9 cellular contexts compared by ENCODE assay signal in the genomic region with DNA sequence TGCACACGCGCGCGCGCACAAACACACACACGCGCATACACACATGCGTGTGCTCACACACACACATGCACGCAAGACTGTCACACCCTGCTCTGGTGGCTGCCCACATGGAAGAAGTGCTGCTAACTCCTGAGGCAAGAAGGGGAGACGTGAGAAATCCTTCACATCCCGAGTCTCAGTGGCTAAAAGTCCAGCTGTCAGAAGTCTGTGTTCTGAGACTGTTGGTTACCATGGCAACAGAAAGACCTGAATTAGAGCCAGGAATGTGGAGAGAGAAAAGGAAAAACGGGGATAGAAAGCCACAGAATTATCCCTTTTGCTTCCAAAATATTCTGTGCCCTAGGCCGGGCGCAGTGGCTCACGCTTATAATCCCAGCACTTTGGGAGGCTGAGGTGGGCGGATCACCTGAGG.
DNase-seq lines count a peak whose midpoint lies in the region; ATAC-seq and TF ChIP-seq lines count a peak whose summit lies in the region.
"Had no signal": no experiment of that assay in that cellular context is flagged by ENCODE, and none has a peak within 500 bp of the region (broad histone marks: within the 10 kb centered on the region; RNA-seq: fewer than 3 reads in every experiment).

No MANE protein-coding gene starts in this region.

- no peak overlapping the region for H2BK12ac ChIP-seq in H9 (ENCODE audit: insufficient read length, low read depth, low read length)

- no peaks in the 10 kb centered on the region for H3K23me2 ChIP-seq in H9 (ENCODE audit: insufficient read length, low read depth, low read length, poor library complexity, severe bottlenecking)

- no peaks in the 10 kb centered on the region for H3K79me1 ChIP-seq in H9 (ENCODE audit: insufficient read depth, low read depth, low read length, poor library complexity, severe bottlenecking)

- no peaks in the 10 kb centered on the region for H3K9me2 ChIP-seq in hepatocyte (replicated peaks; ENCODE audit: insufficient read depth)

- H3K36me3 ChIP-seq in hepatocyte (replicated peaks; ENCODE audit: insufficient read depth, low read depth): no peaks in the 10 kb centered on the region

- H3K27ac ChIP-seq in hepatocyte: no peak overlapping the region
- no peak overlapping the region for H3K27ac ChIP-seq in H9 (ENCODE audit: insufficient read length, low read depth, low read length)

- no peak overlapping the region for H3K4me3 Mint-ChIP-seq in H9
- no peak overlapping the region for H3K4me3 Mint-ChIP-seq in activated T-helper 17 cell treated with anti-CD3 and anti-CD28 coated beads, Interleukin-2, amount 50 U/mL, for 72 hours

- H3K4me2 ChIP-seq in hepatocyte (peak overlapping the region; percentile 24), H9 (ENCODE audit: insufficient read depth, insufficient read length, low read length) (no peak overlapping the region)

- H2BK20ac ChIP-seq in H9 (ENCODE audit: low read depth, low read length, poor library complexity, severe bottlenecking): no peak overlapping the region

- peak overlapping the region in 1 of 3 experiments; percentile 19; a peak in 1 of 7 replicates for H3K27ac Mint-ChIP-seq in H9
- H3K27ac Mint-ChIP-seq in activated T-helper 17 cell treated with anti-CD3 and anti-CD28 coated beads, Interleukin-2, amount 50 U/mL, for 72 hours: no peak overlapping the region

- no peak overlapping the region for H4K5ac ChIP-seq in H9 (ENCODE audit: insufficient read length, low read depth, low read length)

- H3K9ac ChIP-seq in H9 (ENCODE audit: extremely low read depth, insufficient read length, low read length): no peak overlapping the region

- H3K4me1 ChIP-seq in hepatocyte (ENCODE audit: insufficient read depth) (no peaks in the 10 kb centered on the region), H9 (ENCODE audit: insufficient read depth, low read length) (no peaks in the 10 kb centered on the region)

- 78% methylated on average over 16 of the region's 16 CpGs for WGBS in hepatocyte (ENCODE audit: low lambda C conversion rate, missing lambda C conversion rate)
- WGBS in H9 (ENCODE audit: extremely low coverage, insufficient read length, low lambda C conversion rate): no CpG with 5 or more reads among the region's 16 CpGs

- H2AFZ ChIP-seq in hepatocyte: no peak overlapping the region
- no peak overlapping the region for H2AFZ ChIP-seq in H9 (ENCODE audit: low read length)

- no peak overlapping the region for H4K8ac ChIP-seq in H9 (replicated peaks; ENCODE audit: insufficient read length, low read depth, low read length)

- no peak overlapping the region; the same call in 1 of the 2 replicates for H3K14ac ChIP-seq in H9 (ENCODE audit: insufficient read depth, low read length)

- H3K27me3 Mint-ChIP-seq in H9 (ENCODE audit: low read depth): no peaks in the 10 kb centered on the region
- no peaks in the 10 kb centered on the region for H3K27me3 Mint-ChIP-seq in activated T-helper 17 cell treated with anti-CD3 and anti-CD28 coated beads, Interleukin-2, amount 50 U/mL, for 72 hours

- H2AK5ac ChIP-seq in H9 (ENCODE audit: insufficient read length, low read length): no peak overlapping the region

- no peak overlapping the region for H2BK120ac ChIP-seq in H9 (ENCODE audit: low read depth, low read length, poor library complexity, severe bottlenecking)

- H2BK15ac ChIP-seq in H9 (ENCODE audit: low read depth, low read length): no peak overlapping the region

- H3K27me3 ChIP-seq in hepatocyte (no peaks in the 10 kb centered on the region), H9 (ENCODE audit: insufficient read depth, low read length) (no peaks in the 10 kb centered on the region)

- no peak overlapping the region for H3K4ac ChIP-seq in H9 (ENCODE audit: low read depth, low read length)

- H3T11ph ChIP-seq in H9 (ENCODE audit: low read length): no peak overlapping the region

- H3K9me3 Mint-ChIP-seq in H9: peaks cover 7 to 12% of the 10 kb centered on the region in 2 experiments; a peak in 4 of 5 replicates
- peaks cover 3% of the 10 kb centered on the region for H3K9me3 Mint-ChIP-seq in activated T-helper 17 cell treated with anti-CD3 and anti-CD28 coated beads, Interleukin-2, amount 50 U/mL, for 72 hours

- H4K91ac ChIP-seq in H9 (ENCODE audit: insufficient read length, low read depth, low read length): no peak overlapping the region

- peaks cover 9 to 13% of the 10 kb centered on the region in 2 experiments for H3K4me1 Mint-ChIP-seq in H9
- H3K4me1 Mint-ChIP-seq in activated T-helper 17 cell treated with anti-CD3 and anti-CD28 coated beads, Interleukin-2, amount 50 U/mL, for 72 hours: peaks cover 4% of the 10 kb centered on the region

- no peak overlapping the region for H3K4me3 ChIP-seq in hepatocyte
- no peak overlapping the region for H3K4me3 ChIP-seq in retinal pigment epithelial cell (ENCODE audit: low read length)

- H4K20me1 ChIP-seq in hepatocyte (ENCODE audit: insufficient read depth, poor library complexity, severe bottlenecking) (no peaks in the 10 kb centered on the region), H9 (ENCODE audit: control insufficient read depth, insufficient read depth, insufficient read length) (no peaks in the 10 kb centered on the region)

- no peak overlapping the region for H3K18ac ChIP-seq in H9 (ENCODE audit: insufficient read length, low read depth, low read length)

- H3K36me3 Mint-ChIP-seq in H9 (ENCODE audit: insufficient read depth in 1 of 3, low read depth in 3 of 3): peaks cover 6 to 11% (median 7%) of the 10 kb centered on the region in 3 experiments; a peak in 6 of 7 replicates
- no peaks in the 10 kb centered on the region for H3K36me3 Mint-ChIP-seq in activated T-helper 17 cell treated with anti-CD3 and anti-CD28 coated beads, Interleukin-2, amount 50 U/mL, for 72 hours (ENCODE audit: low read depth)

- ATAC-seq in activated T-helper 17 cell treated with anti-CD3 and anti-CD28 coated beads, Interleukin-2, amount 50 U/mL, for 72 hours (replicated peaks): no peak
- ATAC-seq: Panc1 had no signal

- H3K56ac ChIP-seq in H9 (ENCODE audit: insufficient read length, low read depth, low read length): no peak overlapping the region

- H3K79me2 ChIP-seq in hepatocyte (peaks cover 31% of the 10 kb centered on the region), H9 (ENCODE audit: insufficient read depth, low read length) (no peaks in the 10 kb centered on the region)

- H3K9me3 ChIP-seq in hepatocyte (ENCODE audit: low read depth): no peaks in the 10 kb centered on the region
- no peaks in the 10 kb centered on the region for H3K9me3 ChIP-seq in H9 (ENCODE audit: control insufficient read depth, low read depth, low read length)

- no peak for TF ChIP-seq CTCF in hepatocyte (IDR thresholded peaks at IDR 0.05; ENCODE audit: poor library complexity)
- TF ChIP-seq CTCF in retinal pigment epithelial cell (conservative IDR thresholded peaks at IDR 0.05; ENCODE audit: low read depth, low read length): no peak
- TF ChIP-seq CTCF in H9 (conservative IDR thresholded peaks at IDR 0.05): no peak

- no peak overlapping the region for H3K23ac ChIP-seq in H9 (ENCODE audit: insufficient read length, low read depth, low read length)

- DNase-seq in GM04503 (ENCODE audit: low read depth) (peak; percentile 92), astrocyte of the hippocampus (ENCODE audit: low read depth, low spot score) (peak; percentile 94), hepatocyte (ENCODE audit: low spot score) (peak; percentile 78), retinal pigment epithelial cell (ENCODE audit: low read depth) (peak; percentile 69), H9 (no peak), NCI-H1092 (lab: John Stamatoyannopoulos, UW) (no peak)
- DNase-seq in activated T-cell treated with anti-CD3 and anti-CD28 coated beads, Interleukin-2, amount 50 U/mL, for 48 hours: no peak

- H2BK5ac ChIP-seq in H9 (ENCODE audit: insufficient read length, low read length): no peak overlapping the region

Comparison
In these comparisons a context has a peak if more than half of its experiments do, and no peak if none do; other contexts are left out.
1. DNase-seq: peak in GM04503 (single experiment), astrocyte of the hippocampus (single experiment), hepatocyte (single experiment) and retinal pigment epithelial cell (single experiment); none in activated T-cell treated with anti-CD3 and anti-CD28 coated beads, Interleukin-2, amount 50 U/mL, for 48 hours (0 of 2), H9 (single experiment) and NCI-H1092 (single experiment).